ENCODE assay signal across 1 cellular context in the genomic region with DNA sequence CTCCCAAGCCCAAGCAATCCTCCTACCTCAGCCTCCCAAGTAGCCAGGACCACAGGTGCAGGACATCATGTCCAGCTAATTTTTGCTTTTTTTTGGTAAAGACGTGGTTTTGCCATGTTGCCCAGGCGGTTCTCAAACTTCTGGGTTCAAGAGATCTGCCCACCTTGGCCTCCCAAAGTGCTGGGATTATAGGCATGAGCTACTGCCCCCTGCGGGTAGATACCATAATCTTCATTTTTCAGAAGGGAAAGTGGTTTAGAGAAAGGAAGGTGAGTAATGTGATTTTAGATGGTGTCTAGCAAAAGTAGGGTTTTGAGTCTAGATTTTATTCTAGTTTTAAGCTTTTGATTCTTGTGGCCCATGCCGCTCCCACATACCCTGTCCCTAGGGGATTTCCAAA.
TF ChIP-seq lines count a peak whose summit lies in the region.

No MANE protein-coding gene starts in this region.

TF ChIP-seq in HCT116, 20 proteins besides CTCF, POLR2A, EP300 and RAD21 (continued from another document):
- no peak for TF ChIP-seq REST (IDR thresholded peaks at IDR 0.05; ENCODE audit: low read depth)
TF ChIP-seq in HCT116: peak in this region for 0.
